Comparison of ENCODE assay signal across 9 cellular contexts in genomic region chr7:74604326-74605020, GRCh38. TPM values are rescaled to one million over a fixed set of nuclear protein-coding genes. Genes with fewer than 3 reads are reported as not detected.
DNase-seq lines count a peak whose midpoint lies in the region; ATAC-seq lines count a peak whose summit lies in the region.
"Had no signal": no experiment of that assay in that cellular context is flagged by ENCODE, and none has a peak within 500 bp of the region (broad histone marks: within the 10 kb centered on the region; RNA-seq: fewer than 3 reads in every experiment).

No MANE protein-coding gene starts in this region.

- H3K4me3 ChIP-seq in mesenchymal stem cell (ENCODE audit: insufficient read depth in 1 of 2, low read depth in 1 of 2, low read length in 2 of 2) (no peak overlapping the region), urinary bladder (ENCODE audit: low read depth, low read length) (no peak overlapping the region)

- H3K9me3 Mint-ChIP-seq in activated naive CD4-positive, alpha-beta T cell treated with anti-CD3 and anti-CD28 coated beads, Interleukin-2, amount 50 U/mL, for 24 hours: no peaks in the 10 kb centered on the region
- H3K9me3 Mint-ChIP-seq in activated naive CD4-positive, alpha-beta T cell treated with anti-CD3 and anti-CD28 coated beads, Interleukin-2, amount 50 U/mL, for 72 hours: no peaks in the 10 kb centered on the region
- H3K9me3 Mint-ChIP-seq in activated T-helper 17 cell treated with anti-CD3 and anti-CD28 coated beads, Interleukin-2, amount 50 U/mL, for 72 hours: no peaks in the 10 kb centered on the region

- no peak overlapping the region for H2AFZ ChIP-seq in mesenchymal stem cell (ENCODE audit: low read depth, low read length)

- H3K36me3 ChIP-seq in mesenchymal stem cell (ENCODE audit: control insufficient read depth in 1 of 2, insufficient read depth in 2 of 2, low read depth in 1 of 2, low read length in 2 of 2): peaks cover 11 to 35% of the 10 kb centered on the region in 2 experiments
- no peaks in the 10 kb centered on the region for H3K36me3 ChIP-seq in urinary bladder (ENCODE audit: insufficient read depth)

- no peak overlapping the region for H3K4ac ChIP-seq in mesenchymal stem cell (ENCODE audit: low read depth in 1 of 2, low read length in 2 of 2)

- peak overlapping the region; percentile 77 for H2BK15ac ChIP-seq in mesenchymal stem cell (ENCODE audit: low read depth, poor library complexity, severe bottlenecking)

- H2BK5ac ChIP-seq in mesenchymal stem cell (ENCODE audit: low read depth, low read length, poor library complexity, severe bottlenecking): no peak overlapping the region

- H3K4me1 ChIP-seq in mesenchymal stem cell (ENCODE audit: control insufficient read depth, insufficient read depth, low read depth, low read length) (peaks cover 12% of the 10 kb centered on the region), urinary bladder (ENCODE audit: insufficient read depth) (peaks cover 3% of the 10 kb centered on the region)

- no peaks in the 10 kb centered on the region for H3K79me1 ChIP-seq in mesenchymal stem cell (replicated peaks; ENCODE audit: low read length, poor library complexity, severe bottlenecking)

- no peaks in the 10 kb centered on the region for H3K27me3 ChIP-seq in mesenchymal stem cell (ENCODE audit: control insufficient read depth in 1 of 2, insufficient read depth in 1 of 2, low read length in 2 of 2)

- no peak overlapping the region for H3K9ac ChIP-seq in mesenchymal stem cell (ENCODE audit: low read length)

- no peak overlapping the region for H3K4me3 Mint-ChIP-seq in activated naive CD4-positive, alpha-beta T cell treated with anti-CD3 and anti-CD28 coated beads, Interleukin-2, amount 50 U/mL, for 24 hours
- H3K4me3 Mint-ChIP-seq in activated T-helper 17 cell treated with anti-CD3 and anti-CD28 coated beads, Interleukin-2, amount 50 U/mL, for 72 hours: peak overlapping the region; percentile 67

- peak overlapping the region; percentile 31 for H4K8ac ChIP-seq in mesenchymal stem cell (ENCODE audit: low read length)

- H3K9me3 ChIP-seq in mesenchymal stem cell (ENCODE audit: control insufficient read depth, low read length): no peaks in the 10 kb centered on the region

- H3K4me2 ChIP-seq in mesenchymal stem cell (ENCODE audit: low read length, poor library complexity, severe bottlenecking): no peak overlapping the region

- H2AK5ac ChIP-seq in mesenchymal stem cell (ENCODE audit: low read length, severe bottlenecking): no peak overlapping the region

- H3K4me1 Mint-ChIP-seq in activated naive CD4-positive, alpha-beta T cell treated with anti-CD3 and anti-CD28 coated beads, Interleukin-2, amount 50 U/mL, for 24 hours: peaks cover 12% of the 10 kb centered on the region
- peaks cover under 1% of the 10 kb centered on the region for H3K4me1 Mint-ChIP-seq in activated T-helper 17 cell treated with anti-CD3 and anti-CD28 coated beads, Interleukin-2, amount 50 U/mL, for 72 hours

- no peaks in the 10 kb centered on the region for H3K36me3 Mint-ChIP-seq in activated naive CD4-positive, alpha-beta T cell treated with anti-CD3 and anti-CD28 coated beads, Interleukin-2, amount 50 U/mL, for 24 hours
- no peaks in the 10 kb centered on the region for H3K36me3 Mint-ChIP-seq in activated naive CD4-positive, alpha-beta T cell treated with anti-CD3 and anti-CD28 coated beads, Interleukin-2, amount 50 U/mL, for 72 hours
- H3K36me3 Mint-ChIP-seq in activated T-helper 17 cell treated with anti-CD3 and anti-CD28 coated beads, Interleukin-2, amount 50 U/mL, for 72 hours (ENCODE audit: low read depth): no peaks in the 10 kb centered on the region

- no peak overlapping the region for H2BK120ac ChIP-seq in mesenchymal stem cell (ENCODE audit: low read depth, low read length)

- H4K91ac ChIP-seq in mesenchymal stem cell (ENCODE audit: low read length): no peak overlapping the region

- H2BK12ac ChIP-seq in mesenchymal stem cell (ENCODE audit: low read length in 2 of 2): no peak overlapping the region

- H3K27ac Mint-ChIP-seq in activated naive CD4-positive, alpha-beta T cell treated with anti-CD3 and anti-CD28 coated beads, Interleukin-2, amount 50 U/mL, for 24 hours: peak overlapping the region; percentile 21
- H3K27ac Mint-ChIP-seq in activated naive CD4-positive, alpha-beta T cell treated with anti-CD3 and anti-CD28 coated beads, Interleukin-2, amount 50 U/mL, for 72 hours: no peak overlapping the region
- peak overlapping the region; percentile 61 for H3K27ac Mint-ChIP-seq in activated T-helper 17 cell treated with anti-CD3 and anti-CD28 coated beads, Interleukin-2, amount 50 U/mL, for 72 hours

- no peak for DNase-seq in activated naive CD4-positive, alpha-beta T cell treated with anti-CD3 and anti-CD28 coated beads, Interleukin-2, amount 50 U/mL, for 72 hours (ENCODE audit: low spot score in 2 of 2)
- no peak for DNase-seq in mesenchymal stem cell
- no peak for DNase-seq in NCI-H146 (lab: John Stamatoyannopoulos, UW)
- DNase-seq: stimulated activated CD4-positive, alpha-beta T cell treated with anti-CD3 and anti-CD28 coated beads, Interleukin-2, amount 100 ng/mL, for 48 hours had no signal

- H3K23ac ChIP-seq in mesenchymal stem cell (ENCODE audit: low read length in 2 of 2): no peak overlapping the region

- H3K27ac ChIP-seq in mesenchymal stem cell (ENCODE audit: low read length, poor library complexity, severe bottlenecking): no peak overlapping the region
- peak overlapping the region; percentile 31 for H3K27ac ChIP-seq in urinary bladder (ENCODE audit: low read depth)

- H3K18ac ChIP-seq in mesenchymal stem cell (ENCODE audit: low read depth in 1 of 2, low read length in 2 of 2): no peak overlapping the region

- H3K27me3 Mint-ChIP-seq in activated naive CD4-positive, alpha-beta T cell treated with anti-CD3 and anti-CD28 coated beads, Interleukin-2, amount 50 U/mL, for 24 hours: no peaks in the 10 kb centered on the region
- H3K27me3 Mint-ChIP-seq in activated T-helper 17 cell treated with anti-CD3 and anti-CD28 coated beads, Interleukin-2, amount 50 U/mL, for 72 hours: no peaks in the 10 kb centered on the region

- no peak overlapping the region for H3K14ac ChIP-seq in mesenchymal stem cell (ENCODE audit: low read length in 2 of 2)

- no peak for ATAC-seq in activated naive CD4-positive, alpha-beta T cell treated with anti-CD3 and anti-CD28 coated beads, Interleukin-2, amount 50 U/mL, for 72 hours
- no peak for ATAC-seq in activated T-helper 17 cell treated with anti-CD3 and anti-CD28 coated beads, Interleukin-2, amount 50 U/mL, for 72 hours (replicated peaks)
- ATAC-seq in HG02884 (IDR thresholded peaks at IDR 0.05; ENCODE audit: unreplicated experiment) (no peak), HG02759 (IDR thresholded peaks at IDR 0.05; ENCODE audit: unreplicated experiment) (no peak)

- WGBS in mesenchymal stem cell: 97% methylated on average over 7 of the region's 7 CpGs
- 94% methylated on average over 7 of the region's 7 CpGs for WGBS in urinary bladder

RNA-seq across cellular contexts. Expression of gene GTF2I, which starts 53.0 kb away (rescaled TPM):
- 100 to 1,000 TPM; 127 to 178 TPM for total RNA-seq in activated naive CD4-positive, alpha-beta T cell treated with anti-CD3 and anti-CD28 coated beads, Interleukin-2, amount 50 U/mL, for 72 hours
- total RNA-seq in activated T-helper 17 cell treated with anti-CD3 and anti-CD28 coated beads, Interleukin-2, amount 50 U/mL, for 72 hours: 100 to 1,000 TPM; 133 to 143 TPM
- polyA plus RNA-seq in mesenchymal stem cell (2013, experiment 1 of 2): 161 TPM
- polyA plus RNA-seq in mesenchymal stem cell (2013, experiment 2 of 2): 164 TPM
- total RNA-seq in urinary bladder: 283 TPM
- polyA plus RNA-seq in urinary bladder: 65.7 TPM

Comparison
In these comparisons a context has a peak if more than half of its experiments do, and no peak if none do; other contexts are left out.
1. H3K27ac Mint-ChIP-seq: peak in activated naive CD4-positive, alpha-beta T cell treated with anti-CD3 and anti-CD28 coated beads, Interleukin-2, amount 50 U/mL, for 24 hours (single experiment) and activated T-helper 17 cell treated with anti-CD3 and anti-CD28 coated beads, Interleukin-2, amount 50 U/mL, for 72 hours (single experiment); none in activated naive CD4-positive, alpha-beta T cell treated with anti-CD3 and anti-CD28 coated beads, Interleukin-2, amount 50 U/mL, for 72 hours (0 of 2).